ENCODE assay signal across 11 cellular contexts in the genomic region with DNA sequence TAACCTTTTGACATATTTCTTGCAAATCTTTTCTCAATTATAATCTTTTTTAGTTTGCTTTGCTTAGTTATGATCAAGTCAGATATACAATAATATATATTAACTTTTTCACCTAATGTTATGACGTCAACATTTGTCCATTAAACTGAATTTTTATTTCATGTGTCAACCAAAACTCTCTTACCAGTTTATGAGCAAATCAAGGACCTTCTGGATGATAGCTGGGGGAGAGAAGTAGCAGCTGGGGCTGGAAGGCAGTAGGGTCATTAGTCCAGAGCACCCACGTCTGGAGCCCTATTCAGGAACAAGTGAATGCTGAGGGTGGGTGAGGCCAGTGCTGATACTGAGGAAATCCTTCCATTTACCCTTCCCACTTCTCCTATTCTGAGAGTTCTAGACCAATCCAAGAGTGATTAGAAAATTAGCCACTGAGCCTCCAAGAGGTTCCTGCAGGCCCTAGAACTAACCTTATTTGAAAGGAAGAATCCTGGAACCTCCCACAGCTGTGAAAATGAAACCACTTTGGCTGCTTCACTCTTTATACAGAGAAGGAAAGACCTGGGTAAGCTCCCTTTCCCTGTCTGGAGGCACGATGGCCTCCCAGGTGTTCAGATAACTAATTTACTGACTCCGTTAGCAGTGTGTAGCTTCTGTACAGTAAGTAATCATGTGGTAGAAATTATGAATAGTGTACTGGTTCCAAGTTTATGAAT. TPM values are rescaled to one million over a fixed set of nuclear protein-coding genes. Genes with fewer than 3 reads are reported as not detected.
DNase-seq lines count a peak whose midpoint lies in the region; ATAC-seq and TF ChIP-seq lines count a peak whose summit lies in the region.
"Had no signal": no experiment of that assay in that cellular context is flagged by ENCODE, and none has a peak within 500 bp of the region (broad histone marks: within the 10 kb centered on the region; RNA-seq: fewer than 3 reads in every experiment).

No MANE protein-coding gene starts in this region.

- DNase-seq in Right ventricle myocardium inferior (ENCODE audit: missing footprints) = no peak
- DNase-seq in cardiac septum (ENCODE audit: low spot score) = no peak
- peak; percentile 85 for DNase-seq in fibroblast of villous mesenchyme (ENCODE audit: low read depth)
- DNase-seq in NCI-H2029 treated with DMSO at 0.1 percent for 48 hours (lab: John Stamatoyannopoulos, UW) = no peak
- DNase-seq: head of caudate nucleus, MM.1S, NCI-H69 had no signal

- ATAC-seq in Right ventricle myocardium inferior = peak; percentile 50
- no peak for ATAC-seq in GM18519 (IDR thresholded peaks at IDR 0.05; ENCODE audit: low FRiP score, unreplicated experiment)
- no peak for ATAC-seq in activated CD4-positive, CD25-positive, alpha-beta regulatory T cell treated with anti-CD3 and anti-CD28 coated beads, Interleukin-2, amount 50 U/mL, for 24 hours
- no peak for ATAC-seq in GM18907 (IDR thresholded peaks at IDR 0.05; ENCODE audit: unreplicated experiment)

- H3K4me3 ChIP-seq in fibroblast of villous mesenchyme (ENCODE audit: low read depth, low read length) = no peak overlapping the region
- no peak overlapping the region for H3K4me3 ChIP-seq in neutrophil (ENCODE audit: low read depth in 1 of 2, low read length in 1 of 2)

- intact Hi-C loops in Right ventricle myocardium inferior (cut with DNase I) (no loop called here), cardiac septum (cut with DNase I) (no loop called here)

- TF ChIP-seq CTCF in fibroblast of villous mesenchyme (IDR thresholded peaks at IDR 0.05; ENCODE audit: insufficient read depth, low read depth, low read length) (no peak), neutrophil (IDR thresholded peaks at IDR 0.05) (no peak)

- H3K36me3 ChIP-seq in neutrophil = no peaks in the 10 kb centered on the region

- H3K4me1 ChIP-seq in neutrophil (ENCODE audit: control insufficient read depth in 1 of 2, insufficient read depth in 1 of 2, low read depth in 1 of 2, low read length in 1 of 2) = peaks cover 28 to 33% of the 10 kb centered on the region in 2 experiments

- H3K27me3 ChIP-seq in neutrophil = no peaks in the 10 kb centered on the region

- H3K9me3 ChIP-seq in neutrophil = no peaks in the 10 kb centered on the region

- H3K27ac ChIP-seq in neutrophil = peak overlapping the region; percentile 59

RNA-seq across cellular contexts. Expression of a gene that starts 46.2 kb away (rescaled TPM):
- total RNA-seq in Right ventricle myocardium inferior = 4.4 TPM
- total RNA-seq in cardiac septum = 2.6 TPM
- 4.3 and 5.5 TPM in 2 replicates for total RNA-seq in fibroblast of villous mesenchyme
